17 cellular contexts compared by ENCODE assay signal in genomic region chr4:76968937-76969336, GRCh38.
"Had no signal": no experiment of that assay in that cellular context is flagged by ENCODE, and none has a peak within 500 bp of the region (broad histone marks: within the 10 kb centered on the region; RNA-seq: fewer than 3 reads in every experiment).

No MANE protein-coding gene starts in this region.

- H3K27ac ChIP-seq: dorsolateral prefrontal cortex, neutrophil, thoracic aorta had no signal

- H3K36me3 ChIP-seq: neutrophil, thoracic aorta had no signal

- DNase-seq: activated CD4-positive, alpha-beta T cell treated with anti-CD3 and anti-CD28 coated beads for 1 hour; activated CD4-positive, alpha-beta T cell treated with anti-CD3 and anti-CD28 coated beads, Interleukin-2, amount 50 U/mL, for 4 hours; activated naive CD4-positive, alpha-beta T cell; activated T-cell treated with anti-CD3 and anti-CD28 coated beads for 4 hours; anterior cingulate cortex; dorsolateral prefrontal cortex; glutamatergic neuron; immature natural killer cell; naive B cell; posterior cingulate gyrus; stimulated activated naive CD8-positive, alpha-beta T cell treated with anti-CD3 and anti-CD28 coated beads, Interleukin-15, amount 100 ng/mL, for 72 hours; T-helper 1 cell had no signal

- H3K4me3 ChIP-seq: dorsolateral prefrontal cortex, lung, smooth muscle cell, thoracic aorta had no signal

- ATAC-seq: SK-N-SH treated with all-trans-retinoic acid at 6 μM for 48 hours; stimulated activated naive CD8-positive, alpha-beta T cell treated with anti-CD3 and anti-CD28 coated beads, Interleukin-15, amount 100 ng/mL, for 72 hours had no signal

- H3K9me3 ChIP-seq: neutrophil, thoracic aorta had no signal

- H3K4me2 ChIP-seq: smooth muscle cell had no signal

- H3K27me3 ChIP-seq: dorsolateral prefrontal cortex, neutrophil had no signal
